Comparison of ENCODE assay signal across 17 cellular contexts in genomic region chr10:117136391-117136975, GRCh38. TPM values are rescaled to one million over a fixed set of nuclear protein-coding genes. Genes with fewer than 3 reads are reported as not detected.
DNase-seq lines count a peak whose midpoint lies in the region; ATAC-seq, FAIRE-seq and TF ChIP-seq lines count a peak whose summit lies in the region.
"Had no signal": no experiment of that assay in that cellular context is flagged by ENCODE, and none has a peak within 500 bp of the region (broad histone marks: within the 10 kb centered on the region; RNA-seq: fewer than 3 reads in every experiment).

No MANE protein-coding gene starts in this region.

- intact Hi-C loops in activated CD4-positive, alpha-beta T cell treated with anti-CD3 and anti-CD28 coated beads, Interleukin-2, amount 10 ng/mL, durations not matched to agents 24 days and 14 days (cut with micrococcal nuclease), result loop anchor here (10.0 kb wide), 1 partner anchor 862 kb away; the partner anchor contains the start of gene GFRA1

- POLR2A ChIA-PET in WTC11 (lab: Charles Lee), result no interaction called here

- H3K27me3 ChIP-seq in iPS-20b (ENCODE audit: insufficient read depth, low read length) (peaks cover 99% of the 10 kb centered on the region), smooth muscle cell (ENCODE audit: low read depth) (peaks cover 98% of the 10 kb centered on the region)

- H2AFZ ChIP-seq in smooth muscle cell (ENCODE audit: low read depth), result peak overlapping the region; percentile 74

- H3K4me2 ChIP-seq in smooth muscle cell, result peak overlapping the region; percentile 92

- no peaks in the 10 kb centered on the region for H4K20me1 ChIP-seq in smooth muscle cell (ENCODE audit: low read depth)

- H3K9ac ChIP-seq in iPS-20b (ENCODE audit: low read depth, low read length) (no peak overlapping the region), smooth muscle cell (ENCODE audit: low read depth) (no peak overlapping the region)

- H3K4me3 ChIP-seq in iPS-20b (ENCODE audit: low read length), result peak overlapping the region; percentile 33; the same call in 1 of the 2 replicates
- H3K4me3 ChIP-seq in smooth muscle cell, result peak overlapping the region; percentile 51
- H3K4me3 ChIP-seq: GM12878 had no signal

- H3K27ac Mint-ChIP-seq in activated CD4-positive, alpha-beta T cell treated with anti-CD3 and anti-CD28 coated beads, Interleukin-2, amount 10 ng/mL, durations not matched to agents 24 days and 14 days, result peak overlapping the region; percentile 41
- no peak overlapping the region for H3K27ac Mint-ChIP-seq in WTC11
- H3K27ac Mint-ChIP-seq: activated T-cell treated with anti-CD3 and anti-CD28 coated beads, Interleukin-2, amount 50 U/mL, for 72 hours had no signal

- H3K36me3 ChIP-seq in iPS-20b (ENCODE audit: insufficient read depth, low read depth, low read length) (no peaks in the 10 kb centered on the region), smooth muscle cell (ENCODE audit: low read depth) (no peaks in the 10 kb centered on the region)
- H3K36me3 ChIP-seq: prostate gland, thyroid gland had no signal

- peaks cover 10% of the 10 kb centered on the region for H3K36me3 Mint-ChIP-seq in activated CD4-positive, alpha-beta T cell treated with anti-CD3 and anti-CD28 coated beads, Interleukin-2, amount 10 ng/mL, durations not matched to agents 24 days and 14 days (ENCODE audit: low read depth)
- no peaks in the 10 kb centered on the region; the same call in 1 of the 2 replicates for H3K36me3 Mint-ChIP-seq in WTC11

- CTCF ChIA-PET in WTC11 (lab: Charles Lee), result interaction anchor here (0.8 to 5.7 kb wide), 5 partner anchors 24 to 482 kb away, joined by 3 to 72 read pairs (median 4); no protein-coding TSS in a partner anchor

- peaks cover 74% of the 10 kb centered on the region for H3K27me3 Mint-ChIP-seq in activated CD4-positive, alpha-beta T cell treated with anti-CD3 and anti-CD28 coated beads, Interleukin-2, amount 10 ng/mL, durations not matched to agents 24 days and 14 days
- H3K27me3 Mint-ChIP-seq in WTC11 (ENCODE audit: low read depth), result peaks cover 96% of the 10 kb centered on the region

- ATAC-seq in WTC11 (peak; percentile 0; the same call in 1 of the 2 replicates), GM19452 (IDR thresholded peaks at IDR 0.05; ENCODE audit: unreplicated experiment) (no peak)
- ATAC-seq: GM12878 had no signal

- peaks cover 7% of the 10 kb centered on the region for H3K9me3 Mint-ChIP-seq in activated CD4-positive, alpha-beta T cell treated with anti-CD3 and anti-CD28 coated beads, Interleukin-2, amount 10 ng/mL, durations not matched to agents 24 days and 14 days
- no peaks in the 10 kb centered on the region for H3K9me3 Mint-ChIP-seq in WTC11
- H3K9me3 Mint-ChIP-seq: activated T-cell treated with anti-CD3 and anti-CD28 coated beads, Interleukin-2, amount 50 U/mL, for 72 hours had no signal

- FAIRE-seq in GM12892 (lab: Jason Lieb, UNC), result no peak
- FAIRE-seq: A204.1, GM12878 had no signal

- whole genome bisulfite sequencing in smooth muscle cell (ENCODE audit: low lambda C conversion rate), result 45% methylated on average over 32 of the region's 34 CpGs

- H3K27ac ChIP-seq in iPS-20b (ENCODE audit: low read length), result no peak overlapping the region
- H3K27ac ChIP-seq in smooth muscle cell (ENCODE audit: low read depth), result no peak overlapping the region
- H3K27ac ChIP-seq: prostate gland, RWPE1, thyroid gland, VCaP had no signal

- no peak overlapping the region for H3K4me3 Mint-ChIP-seq in activated CD4-positive, alpha-beta T cell treated with anti-CD3 and anti-CD28 coated beads, Interleukin-2, amount 10 ng/mL, durations not matched to agents 24 days and 14 days
- H3K4me3 Mint-ChIP-seq in WTC11, result peak overlapping the region; percentile 62

- no peak for DNase-seq in activated CD4-positive, alpha-beta T cell treated with anti-CD3 and anti-CD28 coated beads, Interleukin-2, amount 10 ng/mL, durations not matched to agents 24 days and 14 days
- DNase-seq in activated CD4-positive, alpha-beta T cell treated with anti-CD3 and anti-CD28 coated beads for 1 hour, result no peak
- peak; percentile 35 for DNase-seq in WTC11 (ENCODE audit: low spot score)
- DNase-seq in smooth muscle cell (lab: John Stamatoyannopoulos, UW; ENCODE audit: unreplicated experiment), result no peak
- DNase-seq in GM12892 (ENCODE audit: insufficient read length), result no peak
- no peak for DNase-seq in HUDEP-2 (lab: John Stamatoyannopoulos, UW; ENCODE audit: unreplicated experiment in 76 of 76)
- DNase-seq: activated T-cell treated with anti-CD3 and anti-CD28 coated beads, Interleukin-2, amount 50 U/mL, for 72 hours; cerebellar nuclear complex had no signal

- TF ChIP-seq POLR2A in GM12892 (IDR thresholded peaks at IDR 0.05; ENCODE audit: low read depth, low read length), result no peak

- peaks cover 18% of the 10 kb centered on the region; the same call in 1 of the 2 replicates for H3K4me1 ChIP-seq in iPS-20b (ENCODE audit: insufficient read depth, low read length)
- H3K4me1 ChIP-seq in smooth muscle cell (ENCODE audit: low read depth), result peaks cover 57% of the 10 kb centered on the region
- H3K4me1 ChIP-seq: prostate gland had no signal

- TF ChIP-seq CTCF in WTC11 (IDR thresholded peaks at IDR 0.05) (no peak), smooth muscle cell (IDR thresholded peaks at IDR 0.05; ENCODE audit: borderline replicate concordance, insufficient read depth, poor library complexity, severe bottlenecking) (no peak)

- peaks cover 9% of the 10 kb centered on the region for H3K4me1 Mint-ChIP-seq in activated CD4-positive, alpha-beta T cell treated with anti-CD3 and anti-CD28 coated beads, Interleukin-2, amount 10 ng/mL, durations not matched to agents 24 days and 14 days
- H3K4me1 Mint-ChIP-seq in WTC11, result peaks cover 61% of the 10 kb centered on the region

- H3K9me3 ChIP-seq in iPS-20b (ENCODE audit: insufficient read depth, low read depth, low read length) (peaks cover 6% of the 10 kb centered on the region; the same call in 1 of the 2 replicates), smooth muscle cell (replicated peaks; ENCODE audit: low read depth) (no peaks in the 10 kb centered on the region)
- H3K9me3 ChIP-seq: prostate gland, thyroid gland had no signal

- no peaks in the 10 kb centered on the region for H3F3A ChIP-seq in smooth muscle cell (ENCODE audit: low read depth)

- no peaks in the 10 kb centered on the region for H3K79me2 ChIP-seq in smooth muscle cell (ENCODE audit: low read depth)

TF ChIP-seq in WTC11, 78 proteins besides CTCF, POLR2A, EP300 and RAD21 (continues in another document):
- TF ChIP-seq TCF7 (CRISPR knock-in tag; IDR thresholded peaks at IDR 0.05; ENCODE audit: low read depth) (no peak), PRRX2 (CRISPR knock-in tag; IDR thresholded peaks at IDR 0.05) (no peak), SOX15 (CRISPR knock-in tag; IDR thresholded peaks at IDR 0.05) (no peak), NFATC4 (CRISPR knock-in tag; IDR thresholded peaks at IDR 0.05) (no peak), CBFB (CRISPR knock-in tag; IDR thresholded peaks at IDR 0.05; ENCODE audit: low read depth) (no peak), NFYB (CRISPR knock-in tag; conservative IDR thresholded peaks at IDR 0.05; ENCODE audit: low read depth) (no peak), ZNF263 (CRISPR knock-in tag; IDR thresholded peaks at IDR 0.05; ENCODE audit: low read depth) (no peak), AR (CRISPR knock-in tag; IDR thresholded peaks at IDR 0.05) (no peak), TEAD4 (CRISPR knock-in tag; IDR thresholded peaks at IDR 0.05) (no peak), NFE2L1 (CRISPR knock-in tag; IDR thresholded peaks at IDR 0.05) (no peak), FOXP1 (CRISPR knock-in tag; IDR thresholded peaks at IDR 0.05; ENCODE audit: borderline replicate concordance) (no peak)
- TF ChIP-seq, protein P1, sequence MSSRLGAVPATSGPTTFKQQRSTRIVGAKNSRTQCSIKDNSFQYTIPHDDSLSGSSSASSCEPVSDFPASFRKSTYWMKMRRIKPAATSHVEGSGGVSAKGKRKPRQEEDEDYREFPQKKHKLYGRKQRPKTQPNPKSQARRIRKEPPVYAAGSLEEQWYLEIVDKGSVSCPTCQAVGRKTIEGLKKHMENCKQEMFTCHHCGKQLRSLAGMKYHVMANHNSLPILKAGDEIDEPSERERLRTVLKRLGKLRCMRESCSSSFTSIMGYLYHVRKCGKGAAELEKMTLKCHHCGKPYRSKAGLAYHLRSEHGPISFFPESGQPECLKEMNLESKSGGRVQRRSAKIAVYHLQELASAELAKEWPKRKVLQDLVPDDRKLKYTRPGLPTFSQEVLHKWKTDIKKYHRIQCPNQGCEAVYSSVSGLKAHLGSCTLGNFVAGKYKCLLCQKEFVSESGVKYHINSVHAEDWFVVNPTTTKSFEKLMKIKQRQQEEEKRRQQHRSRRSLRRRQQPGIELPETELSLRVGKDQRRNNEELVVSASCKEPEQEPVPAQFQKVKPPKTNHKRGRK (CRISPR knock-in tag; IDR thresholded peaks at IDR 0.05; ENCODE audit: borderline replicate concordance), result no peak

RNA-seq across cellular contexts. Expression of gene VAX1, which starts 1.6 kb away (rescaled TPM):
- not detected in 2 replicates for total RNA-seq in activated CD4-positive, alpha-beta T cell treated with anti-CD3 and anti-CD28 coated beads, Interleukin-2, amount 10 ng/mL, durations not matched to agents 24 days and 14 days
- 0.04 TPM in 1 of 3 replicates, not detected in the others for total RNA-seq in WTC11 (2021)
- total RNA-seq in smooth muscle cell, result not detected in 2 replicates
- not detected in 2 replicates for polyA plus RNA-seq in smooth muscle cell
- polyA plus RNA-seq in GM12892 (2012; ENCODE audit: missing spikeins), result not detected
- total RNA-seq: activated T-cell treated with anti-CD3 and anti-CD28 coated beads, Interleukin-2, amount 50 U/mL, for 72 hours; GM12878; M059J; prostate gland; thyroid gland had no signal
- polyA plus RNA-seq: GM12878 had no signal
